In the genomic region with DNA sequence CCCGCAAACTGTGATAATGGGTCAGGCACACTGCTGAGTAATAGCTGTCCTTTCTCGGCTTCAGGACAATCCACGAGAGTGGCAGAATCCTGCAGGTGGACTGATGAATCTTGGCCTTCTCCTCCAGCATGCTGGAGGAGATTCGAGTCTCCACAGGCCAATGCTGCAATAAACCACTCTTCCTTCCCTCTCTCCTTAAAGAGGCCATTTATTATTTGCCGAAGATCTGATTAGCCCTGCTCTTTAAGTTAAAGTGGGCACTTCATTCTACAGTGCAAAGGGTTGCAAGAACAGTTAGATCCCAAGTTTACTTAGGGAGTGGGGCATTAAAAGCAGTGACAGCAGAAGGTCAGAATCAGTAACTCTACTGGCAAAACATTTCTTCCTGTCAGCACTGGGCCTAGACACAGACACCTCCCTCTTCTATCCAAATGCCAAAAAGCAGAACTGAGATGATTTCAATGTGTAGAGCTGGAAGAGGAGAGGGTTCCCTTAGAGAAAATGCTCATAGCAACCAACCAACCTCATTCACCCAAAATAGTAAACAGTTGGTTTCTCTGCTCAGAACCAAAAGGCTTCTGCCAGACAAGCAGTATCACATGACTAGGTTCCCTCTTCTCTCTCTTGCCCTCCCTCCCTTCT, we compare ENCODE assay signal across 8 cellular contexts.
DNase-seq lines count a peak whose midpoint lies in the region; ATAC-seq and TF ChIP-seq lines count a peak whose summit lies in the region.

No MANE protein-coding gene starts in this region.

- H3K9me3 ChIP-seq in HUES64 (ENCODE audit: insufficient read depth, low read depth, low read length) (no peaks in the 10 kb centered on the region), mucosa of descending colon (no peaks in the 10 kb centered on the region)

- intact Hi-C loops in mucosa of descending colon (cut with DNase I, micrococcal nuclease) = no loop called here

- no peaks in the 10 kb centered on the region for H3K36me3 ChIP-seq in HUES64 (ENCODE audit: insufficient read depth, low read length)
- H3K36me3 ChIP-seq in mucosa of descending colon (ENCODE audit: low read depth) = no peaks in the 10 kb centered on the region

- CTCF ChIA-PET in GM10248 (lab: Yijun Ruan, JAX) = interaction anchor here (0.8 to 4.4 kb wide), 10 partner anchors 8 to 407 kb away, joined by 3 to 23 read pairs (median 4); no protein-coding TSS in a partner anchor

- H3K4me1 ChIP-seq in HUES64 (ENCODE audit: insufficient read depth, low read length) (peaks cover 23% of the 10 kb centered on the region), mucosa of descending colon (ENCODE audit: low read depth) (peaks cover 16% of the 10 kb centered on the region)

- POLR2A ChIA-PET in GM10248 (lab: Yijun Ruan, JAX) = interaction anchor here (0.6 kb wide), 1 partner anchor 18 kb away, joined by 3 read pairs; no protein-coding TSS in a partner anchor

- no peaks in the 10 kb centered on the region for H3K27me3 ChIP-seq in HUES64 (ENCODE audit: insufficient read depth, low read length)

- WGBS in HUES64 = 61% methylated on average over 5 of the region's 5 CpGs

- peak overlapping the region; percentile 1; the same call in 1 of the 2 replicates for H3K27ac ChIP-seq in HUES64 (ENCODE audit: low read depth, low read length)
- peak overlapping the region; percentile 74 for H3K27ac ChIP-seq in caudate nucleus (ENCODE audit: low read depth, low read length)

- peak; percentile 94 for ATAC-seq in GM21423 (IDR thresholded peaks at IDR 0.05; ENCODE audit: unreplicated experiment)
- peak; percentile 87 for ATAC-seq in mucosa of descending colon

- 0 out of 2 replicates have a peak overlapping the region, but pooled peaks have one; percentile 29 for H3K9ac ChIP-seq in HUES64 (ENCODE audit: low read depth, low read length)

- H3K4me3 ChIP-seq in HUES64 (ENCODE audit: low read length) (no peak overlapping the region), mucosa of descending colon (no peak overlapping the region)

- DNase-seq in GM10248 (ENCODE audit: extremely low spot score) (peak; percentile 76), caudate nucleus (lab: John Stamatoyannopoulos, UW) (peak in 8 of 61 donors; percentile 3 to 68 (median 16)), mucosa of descending colon (no peak), GOT3 (lab: John Stamatoyannopoulos, UW) (no peak), RKO (ENCODE audit: low spot score) (no peak), A172 (ENCODE audit: low spot score) (no peak)

- TF ChIP-seq CTCF in GM10248 (IDR thresholded peaks at IDR 0.05; ENCODE audit: control extremely low read depth, extremely low read depth, low read depth, missing control alignments) (no peak), mucosa of descending colon (IDR thresholded peaks at IDR 0.05) (no peak)
